18 cellular contexts compared by ENCODE assay signal in genomic region chr10:116708386-116708785, GRCh38. TPM values are rescaled to one million over a fixed set of nuclear protein-coding genes. Genes with fewer than 3 reads are reported as not detected.
DNase-seq lines count a peak whose midpoint lies in the region; ATAC-seq and TF ChIP-seq lines count a peak whose summit lies in the region.
"Had no signal": no experiment of that assay in that cellular context is flagged by ENCODE, and none has a peak within 500 bp of the region (broad histone marks: within the 10 kb centered on the region; RNA-seq: fewer than 3 reads in every experiment).

No MANE protein-coding gene starts in this region.

- TF ChIP-seq CTCF in HFF-Myc (IDR thresholded peaks at IDR 0.05; ENCODE audit: low read depth, low read length, missing control alignments) = no peak
- TF ChIP-seq CTCF in left lung (IDR thresholded peaks at IDR 0.05) = no peak
- no peak for TF ChIP-seq CTCF in Peyer's patch (IDR thresholded peaks at IDR 0.05)

- no peak overlapping the region for H3K4me3 ChIP-seq in HFF-Myc (replicated peaks; ENCODE audit: low read depth, low read length)
- no peak overlapping the region for H3K4me3 ChIP-seq in left lung
- no peak overlapping the region for H3K4me3 ChIP-seq in Peyer's patch
- H3K4me3 ChIP-seq: skin epidermis, upper lobe of right lung had no signal

- intact Hi-C loops in left lung (cut with DNase I) = no loop called here

- H3K4me1 ChIP-seq in left lung = peaks cover 0 to 3% of the 10 kb centered on the region in 2 donors
- no peaks in the 10 kb centered on the region for H3K4me1 ChIP-seq in Peyer's patch
- H3K4me1 ChIP-seq: upper lobe of right lung had no signal

- ATAC-seq in left lung (peak; percentile 57), HG02588 (IDR thresholded peaks at IDR 0.05; ENCODE audit: unreplicated experiment) (no peak), GM18870 (IDR thresholded peaks at IDR 0.05; ENCODE audit: unreplicated experiment) (no peak)
- ATAC-seq: naive thymus-derived CD4-positive, alpha-beta T cell; upper lobe of right lung had no signal

- H3K9me3 ChIP-seq in left lung = no peaks in the 10 kb centered on the region
- no peaks in the 10 kb centered on the region for H3K9me3 ChIP-seq in Peyer's patch
- H3K9me3 ChIP-seq: upper lobe of right lung had no signal

- H3K27ac ChIP-seq in left lung = no peak overlapping the region
- H3K27ac ChIP-seq in Peyer's patch = no peak overlapping the region
- H3K27ac ChIP-seq: skin epidermis, upper lobe of right lung had no signal

- TF ChIP-seq POLR2A in Peyer's patch (IDR thresholded peaks at IDR 0.05) = no peak

- peak; percentile 65 for DNase-seq in A172 (ENCODE audit: low spot score)
- DNase-seq in HFF-Myc (ENCODE audit: extremely low read depth, low read depth) = peak; percentile 74
- peak; percentile 30 for DNase-seq in dedifferentiated amniotic fluid mesenchymal stem cell (ENCODE audit: extremely low spot score)
- DNase-seq in left lung = no peak
- no peak for DNase-seq in Kasumi-1 (lab: John Stamatoyannopoulos, UW)
- no peak for DNase-seq in Peyer's patch
- DNase-seq: activated CD4-positive, alpha-beta T cell treated with anti-CD3 and anti-CD28 coated beads for 1 hour; activated T-cell treated with anti-CD3 and anti-CD28 coated beads, Interleukin-2, amount 50 U/mL, for 24 hours; DMS79; erythroblast; KBM-7; naive thymus-derived CD4-positive, alpha-beta T cell; NCI-H187 treated with DMSO at 0.1 percent for 48 hours; SW 1271 had no signal

- H3K36me3 ChIP-seq in left lung (no peaks in the 10 kb centered on the region), Peyer's patch (no peaks in the 10 kb centered on the region)
- H3K36me3 ChIP-seq: upper lobe of right lung had no signal

- peaks cover 0 to 9% of the 10 kb centered on the region in 2 donors for H3K27me3 ChIP-seq in left lung
- H3K27me3 ChIP-seq in Peyer's patch = no peaks in the 10 kb centered on the region
- H3K27me3 ChIP-seq: upper lobe of right lung had no signal

RNA-seq across cellular contexts. Expression of gene HSPA12A, which starts 34.0 kb away (rescaled TPM):
- 9.7 and 12.1 TPM in 2 replicates for total RNA-seq in A172 (2014; rRNA removed; shearing (Covaris generic))
- total RNA-seq in left lung (1 to 10 TPM; 9.1 to 9.9 TPM), Peyer's patch (10 to 100 TPM in 1 of 4 donors, 1 to 10 TPM in 3; 2.6 to 15.7 (median 6.8) TPM)

Comparison
In these comparisons a context has a peak if more than half of its experiments do, and no peak if none do; other contexts are left out.
1. DNase-seq: peak in A172 (single experiment), HFF-Myc (single experiment) and dedifferentiated amniotic fluid mesenchymal stem cell (single experiment); none in left lung (0 of 2), Kasumi-1 (0 of 2) and Peyer's patch (0 of 3).